ENCODE assay signal across 17 cellular contexts in the genomic region with DNA sequence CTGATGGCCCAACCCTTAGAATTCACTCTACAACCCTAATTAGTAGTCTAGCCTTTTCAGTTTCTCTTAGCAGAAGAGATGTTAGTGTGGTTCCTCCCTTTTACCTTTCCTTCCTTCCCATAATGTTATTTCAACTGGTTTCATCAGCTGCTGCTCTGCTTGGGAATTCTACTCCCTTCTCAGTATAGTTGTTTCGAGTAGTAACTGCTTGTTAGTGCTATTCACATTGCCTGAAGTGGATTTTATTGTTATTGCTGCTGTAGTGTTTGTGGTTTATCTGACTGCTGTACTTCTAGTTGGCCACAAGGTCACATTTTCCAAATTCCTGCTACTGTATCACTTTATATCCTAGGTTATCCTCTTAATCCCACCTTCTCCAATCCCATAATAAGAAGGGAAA. TPM values are rescaled to one million over a fixed set of nuclear protein-coding genes. Genes with fewer than 3 reads are reported as not detected.
DNase-seq lines count a peak whose midpoint lies in the region; ATAC-seq, FAIRE-seq and TF ChIP-seq lines count a peak whose summit lies in the region.
"Had no signal": no experiment of that assay in that cellular context is flagged by ENCODE, and none has a peak within 500 bp of the region (broad histone marks: within the 10 kb centered on the region; RNA-seq: fewer than 3 reads in every experiment).

No MANE protein-coding gene starts in this region.

- POLR2A ChIA-PET in MCF 10A (lab: Yijun Ruan, JAX) (interaction anchor here (1.2 kb wide), 1 partner anchor 10 kb away, joined by 3 read pairs; no protein-coding TSS in a partner anchor), T-cell (lab: Charles Lee) (interaction anchor here in 1 of 2 donors (0.6 kb wide), 1 partner anchor 474 kb away, joined by 5 read pairs; no protein-coding TSS in a partner anchor)

- FAIRE-seq in urothelium cell line (lab: Jason Lieb, UNC) (no peak), small intestine (lab: Jason Lieb, UNC) (no peak)
- FAIRE-seq: A549 had no signal

- H3K4me3 Mint-ChIP-seq in MCF 10A (ENCODE audit: unreplicated experiment) (no peak overlapping the region), T-cell (no peak overlapping the region)
- H3K4me3 Mint-ChIP-seq: activated CD4-positive, alpha-beta memory T cell treated with anti-CD3 and anti-CD28 coated beads, Interleukin-2, amount 10 ng/mL, durations not matched to agents 7 days and 5 days; central memory CD8-positive, alpha-beta T cell; T-helper 2 cell treated with Interferon-gamma antibody and Interleukin-4, amounts not matched to agents 5 μg/mL and 100 μg/mL, for 36 hours had no signal

- H3K4me3 ChIP-seq in breast epithelium = no peak overlapping the region
- no peak overlapping the region for H3K4me3 ChIP-seq in small intestine (ENCODE audit: low read depth in 1 of 2, low read length in 2 of 2)
- H3K4me3 ChIP-seq: A549 had no signal

- H3K27me3 Mint-ChIP-seq in MCF 10A (ENCODE audit: insufficient read depth, unreplicated experiment) (no peaks in the 10 kb centered on the region), T-cell (no peaks in the 10 kb centered on the region)
- H3K27me3 Mint-ChIP-seq: activated CD4-positive, alpha-beta memory T cell treated with anti-CD3 and anti-CD28 coated beads, Interleukin-2, amount 10 ng/mL, durations not matched to agents 7 days and 5 days; central memory CD8-positive, alpha-beta T cell had no signal

- H3K4me1 ChIP-seq in breast epithelium (no peaks in the 10 kb centered on the region), small intestine (ENCODE audit: control insufficient read depth in 2 of 2, insufficient read depth in 1 of 2, low read depth in 1 of 2, low read length in 1 of 2) (no peaks in the 10 kb centered on the region)

- no peak for TF ChIP-seq CTCF in MCF 10A (IDR thresholded peaks at IDR 0.05; ENCODE audit: unreplicated experiment)
- TF ChIP-seq CTCF in breast epithelium (IDR thresholded peaks at IDR 0.05) = no peak

- ATAC-seq in GM19023 (IDR thresholded peaks at IDR 0.05; ENCODE audit: unreplicated experiment) (no peak), T-cell (replicated peaks in 1 of 4) (no peak)
- ATAC-seq: esophagus mucosa had no signal

- WGBS in small intestine, 3 donors = 92 to 97% (median 96%) methylated on average over 1 of the region's 1 CpG

- H3K9me3 ChIP-seq in breast epithelium = no peaks in the 10 kb centered on the region
- no peaks in the 10 kb centered on the region for H3K9me3 ChIP-seq in small intestine (ENCODE audit: control insufficient read depth, low read depth)
- H3K9me3 ChIP-seq: A549 had no signal

- no TSS peak for BruUV-seq in MCF 10A (replicated peaks; lab: Mats Ljungman, UMichigan)

- no peak overlapping the region for H3K27ac ChIP-seq in breast epithelium
- H3K27ac ChIP-seq in small intestine (ENCODE audit: low read depth in 1 of 2, low read length in 1 of 2) = no peak overlapping the region
- H3K27ac ChIP-seq: A549, RWPE1 had no signal

- no peak for TF ChIP-seq POLR2A in breast epithelium (IDR thresholded peaks at IDR 0.05)

- H3K27me3 ChIP-seq in breast epithelium (no peaks in the 10 kb centered on the region), small intestine (ENCODE audit: control insufficient read depth in 2 of 2, insufficient read depth in 2 of 2, low read length in 2 of 2) (no peaks in the 10 kb centered on the region)

- H3K9me3 Mint-ChIP-seq in MCF 10A (ENCODE audit: unreplicated experiment) (no peaks in the 10 kb centered on the region), T-cell (no peaks in the 10 kb centered on the region)
- H3K9me3 Mint-ChIP-seq: activated CD4-positive, alpha-beta memory T cell treated with anti-CD3 and anti-CD28 coated beads, Interleukin-2, amount 10 ng/mL, durations not matched to agents 7 days and 5 days; activated T-helper 2 cell treated with anti-CD3 and anti-CD28 coated beads, Interferon-gamma antibody, Interleukin-2, Interleukin-4, amounts not matched to agents 10 μg/mL and 5 μg/mL and 100 μg/mL, durations not matched to agents 14 hours and 24 hours and 36 hours; central memory CD8-positive, alpha-beta T cell; T-helper 2 cell treated with Interferon-gamma antibody and Interleukin-4, amounts not matched to agents 5 μg/mL and 100 μg/mL, for 36 hours had no signal

- H3K27ac Mint-ChIP-seq in MCF 10A (ENCODE audit: low read depth, unreplicated experiment) (peak overlapping the region; percentile 65), T-cell (no peak overlapping the region)
- H3K27ac Mint-ChIP-seq: activated CD4-positive, alpha-beta memory T cell treated with anti-CD3 and anti-CD28 coated beads, Interleukin-2, amount 10 ng/mL, durations not matched to agents 7 days and 5 days; activated T-helper 2 cell treated with anti-CD3 and anti-CD28 coated beads, Interferon-gamma antibody, Interleukin-2, Interleukin-4, amounts not matched to agents 10 μg/mL and 5 μg/mL and 100 μg/mL, durations not matched to agents 14 hours and 24 hours and 36 hours; T-helper 2 cell treated with Interferon-gamma antibody and Interleukin-4, amounts not matched to agents 5 μg/mL and 100 μg/mL, for 36 hours had no signal

- H3K36me3 ChIP-seq in breast epithelium = no peaks in the 10 kb centered on the region
- no peaks in the 10 kb centered on the region for H3K36me3 ChIP-seq in small intestine (ENCODE audit: control insufficient read depth in 2 of 2, insufficient read depth in 2 of 2, low read length in 2 of 2)

- CTCF ChIA-PET in MCF 10A (lab: Yijun Ruan, JAX) (interaction anchor here (0.6 kb wide), 1 partner anchor 1221 kb away, joined by 3 read pairs; no protein-coding TSS in a partner anchor), T-cell (lab: Charles Lee) (no interaction called here)

- H3K4me1 Mint-ChIP-seq in MCF 10A (ENCODE audit: insufficient read depth, unreplicated experiment) = peaks cover 10% of the 10 kb centered on the region
- no peaks in the 10 kb centered on the region for H3K4me1 Mint-ChIP-seq in T-cell
- H3K4me1 Mint-ChIP-seq: activated CD4-positive, alpha-beta memory T cell treated with anti-CD3 and anti-CD28 coated beads, Interleukin-2, amount 10 ng/mL, durations not matched to agents 7 days and 5 days; central memory CD8-positive, alpha-beta T cell had no signal

- DNase-seq in MCF 10A (ENCODE audit: unreplicated experiment) = no peak
- no peak for DNase-seq in breast epithelium (ENCODE audit: low spot score in 2 of 2)
- peak; percentile 37 for DNase-seq in SW480 (ENCODE audit: low spot score)
- DNase-seq in fibroblast of the conjunctiva (ENCODE audit: low read depth) = peak; percentile 22
- peak; percentile 7 for DNase-seq in urothelium cell line (ENCODE audit: low spot score)
- DNase-seq in small intestine = no peak
- DNase-seq in T-cell = no peak
- DNase-seq: activated CD4-positive, alpha-beta memory T cell treated with anti-CD3 and anti-CD28 coated beads, Interleukin-2, amount 10 ng/mL, durations not matched to agents 7 days and 5 days; NCI-H1105 treated with DMSO at 0.1 percent for 48 hours; NCI-H69 had no signal

- no peaks in the 10 kb centered on the region for H3K36me3 Mint-ChIP-seq in MCF 10A (ENCODE audit: insufficient read depth, unreplicated experiment)
- H3K36me3 Mint-ChIP-seq in T-cell = peaks cover 8% of the 10 kb centered on the region

- intact Hi-C loops in MCF 10A (cut with micrococcal nuclease) (no loop called here), breast epithelium (cut with DNase I; ENCODE audit: low total_unique reads) (no loop called here)

RNA-seq across cellular contexts. Expression of a gene that starts 29.7 kb away (rescaled TPM):
- total RNA-seq in MCF 10A (2022) = 92.5 and 95.8 TPM in 2 replicates
- total RNA-seq in breast epithelium = 10 to 100 TPM; 31.4 to 34.0 (median 31.8) TPM
- 10 to 100 TPM; 43.2 to 62.2 (median 50.2) TPM for polyA plus RNA-seq in small intestine
- 10 to 100 TPM; 18.0 to 34.8 (median 33.8) TPM for total RNA-seq in T-cell

Comparison
In these comparisons a context has a peak if more than half of its experiments do, and no peak if none do; other contexts are left out.
1. DNase-seq: peak in SW480 (single experiment), fibroblast of the conjunctiva (single experiment) and urothelium cell line (single experiment); none in MCF 10A (single experiment), breast epithelium (0 of 2), small intestine (single experiment) and T-cell (0 of 34).